8 cellular contexts compared by ENCODE assay signal in genomic region chr9:78031826-78032598, GRCh38. TPM values are rescaled to one million over a fixed set of nuclear protein-coding genes. Genes with fewer than 3 reads are reported as not detected.
A peak's percentile ranks its signal among the peaks of the same experiment; 100 is the strongest.
DNase-seq lines count a peak whose midpoint lies in the region; ATAC-seq and TF ChIP-seq lines count a peak whose summit lies in the region.

No MANE protein-coding gene starts in this region.

- TF ChIP-seq POLR2A in thyroid gland (IDR thresholded peaks at IDR 0.05), result peak; percentile 84 to 95

- H3K4me2 ChIP-seq in parathyroid adenoma (ENCODE audit: low read length), result peak overlapping the region; percentile 71

- peaks cover 4% of the 10 kb centered on the region for H3K4me1 ChIP-seq in parathyroid adenoma
- H3K4me1 ChIP-seq in thyroid gland, result peaks cover 22 to 35% of the 10 kb centered on the region in 2 donors

- H3K27me3 ChIP-seq in parathyroid adenoma (ENCODE audit: control insufficient read depth, insufficient read depth, low read length) (no peaks in the 10 kb centered on the region), thyroid gland (no peaks in the 10 kb centered on the region)

- intact Hi-C loops in left cardiac atrium (cut with DNase I), result loop anchor here in 1 of 2 donors (2.0 to 10.0 kb wide), 2 partner anchors 53 to 597 kb away; no protein-coding TSS in a partner anchor
- intact Hi-C loops in thyroid gland (cut with DNase I), result loop anchor here (10.0 kb wide), 2 partner anchors 187 to 597 kb away; no protein-coding TSS in a partner anchor

- peak overlapping the region; percentile 89 for H3K4me3 Mint-ChIP-seq in T-helper 2 cell treated with Interferon-gamma antibody and Interleukin-4, amounts not matched to agents 5 μg/mL and 100 μg/mL, for 36 hours

- DNase-seq in GM04504 (ENCODE audit: low read depth), result peak; percentile 88
- DNase-seq in NCI-H146 (lab: John Stamatoyannopoulos, UW), result peak; percentile 91
- peak; percentile 73 for DNase-seq in T-helper 2 cell treated with Interferon-gamma antibody and Interleukin-4, amounts not matched to agents 5 μg/mL and 100 μg/mL, for 36 hours (ENCODE audit: low spot score)
- peak; percentile 24 to 95 (median 89) for DNase-seq in amygdala (lab: John Stamatoyannopoulos, UW)
- DNase-seq in left cardiac atrium, result peak; percentile 93
- peak; percentile 94 to 96 for DNase-seq in thyroid gland

- H3K9me3 ChIP-seq in parathyroid adenoma (ENCODE audit: control insufficient read depth, low read length) (no peaks in the 10 kb centered on the region), thyroid gland (no peaks in the 10 kb centered on the region)

- H3K79me2 ChIP-seq in parathyroid adenoma, result no peaks in the 10 kb centered on the region

- no peak overlapping the region for H3K9ac ChIP-seq in parathyroid adenoma

- H2AFZ ChIP-seq in parathyroid adenoma, result peak overlapping the region; percentile 85

- peaks cover 17% of the 10 kb centered on the region for H3K36me3 Mint-ChIP-seq in T-helper 2 cell treated with Interferon-gamma antibody and Interleukin-4, amounts not matched to agents 5 μg/mL and 100 μg/mL, for 36 hours (ENCODE audit: low read depth)

- H3K4me1 Mint-ChIP-seq in T-helper 2 cell treated with Interferon-gamma antibody and Interleukin-4, amounts not matched to agents 5 μg/mL and 100 μg/mL, for 36 hours (ENCODE audit: low read depth), result peaks cover 54% of the 10 kb centered on the region

- peak; percentile 92 to 95 for ATAC-seq in left cardiac atrium
- ATAC-seq in GM21619 (IDR thresholded peaks at IDR 0.05; ENCODE audit: unreplicated experiment), result no peak

- H3K27ac Mint-ChIP-seq in T-helper 2 cell treated with Interferon-gamma antibody and Interleukin-4, amounts not matched to agents 5 μg/mL and 100 μg/mL, for 36 hours, result peak overlapping the region; percentile 97

- H3K27ac ChIP-seq in parathyroid adenoma (peak overlapping the region; percentile 73), thyroid gland (peak overlapping the region; percentile 79 to 97 (median 94))

- no peaks in the 10 kb centered on the region for H3K9me3 Mint-ChIP-seq in T-helper 2 cell treated with Interferon-gamma antibody and Interleukin-4, amounts not matched to agents 5 μg/mL and 100 μg/mL, for 36 hours

- H3K4me3 ChIP-seq in parathyroid adenoma (ENCODE audit: low read depth, low read length), result peak overlapping the region; percentile 60
- peak overlapping the region; percentile 27 to 70 (median 28) for H3K4me3 ChIP-seq in thyroid gland (replicated peaks in 1 of 3)

- TF ChIP-seq CTCF in parathyroid adenoma (IDR thresholded peaks at IDR 0.05) (no peak), thyroid gland (IDR thresholded peaks at IDR 0.05) (no peak)

- H3K36me3 ChIP-seq in parathyroid adenoma (ENCODE audit: control insufficient read depth, insufficient read depth, low read length) (no peaks in the 10 kb centered on the region), thyroid gland (no peaks in the 10 kb centered on the region)

- peaks cover 3% of the 10 kb centered on the region for H3K27me3 Mint-ChIP-seq in T-helper 2 cell treated with Interferon-gamma antibody and Interleukin-4, amounts not matched to agents 5 μg/mL and 100 μg/mL, for 36 hours (ENCODE audit: low read depth)

- WGBS in thyroid gland, 2 donors, result 0% methylated on average over 37 to 38 of the region's 100 CpGs

RNA-seq across cellular contexts. Expression of gene GNAQ, which starts 0.4 kb away (rescaled TPM):
- total RNA-seq in left cardiac atrium (10 to 100 TPM; 20.9 to 27.8 TPM), thyroid gland (10 to 100 TPM; 40.0 to 60.8 (median 58.1) TPM)
